Comparison of ENCODE assay signal across 8 cellular contexts in genomic region chr12:10364839-10365681, GRCh38. TPM values are rescaled to one million over a fixed set of nuclear protein-coding genes. Genes with fewer than 3 reads are reported as not detected.
DNase-seq lines count a peak whose midpoint lies in the region; ATAC-seq and TF ChIP-seq lines count a peak whose summit lies in the region.

No MANE protein-coding gene starts in this region.

- no peaks in the 10 kb centered on the region for H3K27me3 Mint-ChIP-seq in activated naive CD8-positive, alpha-beta T cell treated with anti-CD3 and anti-CD28 coated beads, Interleukin-2, amount 50 U/mL, for 24 hours

- H3K4me1 ChIP-seq in GM23248 (ENCODE audit: insufficient read depth) = peaks cover 26% of the 10 kb centered on the region
- H3K4me1 ChIP-seq in KMS-11 (ENCODE audit: low read depth, poor library complexity, severe bottlenecking) = peaks cover 11% of the 10 kb centered on the region
- peaks cover 26% of the 10 kb centered on the region for H3K4me1 ChIP-seq in parathyroid adenoma

- H3K9ac ChIP-seq in GM23248 (peak overlapping the region; percentile 78), KMS-11 (no peak overlapping the region), parathyroid adenoma (peak overlapping the region; percentile 43)

- in situ Hi-C loops in GM23248 (cut with MboI) = no loop called here

- H2AFZ ChIP-seq in GM23248 = peak overlapping the region; percentile 100
- no peak overlapping the region for H2AFZ ChIP-seq in KMS-11 (ENCODE audit: low read depth)
- H2AFZ ChIP-seq in parathyroid adenoma = peak overlapping the region; percentile 98

- H4K20me1 ChIP-seq in GM23248 (ENCODE audit: insufficient read depth) = no peaks in the 10 kb centered on the region
- no peaks in the 10 kb centered on the region for H4K20me1 ChIP-seq in KMS-11 (ENCODE audit: insufficient read depth)

- H3K27me3 ChIP-seq in GM23248 (replicated peaks; ENCODE audit: insufficient read depth) (no peaks in the 10 kb centered on the region), KMS-11 (ENCODE audit: insufficient read depth, low read depth) (peaks cover 13% of the 10 kb centered on the region), parathyroid adenoma (ENCODE audit: control insufficient read depth, insufficient read depth, low read length) (no peaks in the 10 kb centered on the region)

- H3K4me1 Mint-ChIP-seq in activated naive CD8-positive, alpha-beta T cell treated with anti-CD3 and anti-CD28 coated beads, Interleukin-2, amount 50 U/mL, for 24 hours = peaks cover 23% of the 10 kb centered on the region

- no peak for TF ChIP-seq CTCF in KMS-11 (conservative IDR thresholded peaks at IDR 0.05; ENCODE audit: low read depth, low read length)
- TF ChIP-seq CTCF in parathyroid adenoma (IDR thresholded peaks at IDR 0.05) = no peak

- no peak overlapping the region for H3K4me3 Mint-ChIP-seq in activated naive CD8-positive, alpha-beta T cell treated with anti-CD3 and anti-CD28 coated beads, Interleukin-2, amount 50 U/mL, for 24 hours

- H3K79me2 ChIP-seq in GM23248 (ENCODE audit: insufficient read depth) = no peaks in the 10 kb centered on the region
- no peaks in the 10 kb centered on the region for H3K79me2 ChIP-seq in KMS-11 (ENCODE audit: insufficient read depth, low read depth)
- H3K79me2 ChIP-seq in parathyroid adenoma = no peaks in the 10 kb centered on the region

- no peak overlapping the region for H3K27ac Mint-ChIP-seq in activated naive CD8-positive, alpha-beta T cell treated with anti-CD3 and anti-CD28 coated beads, Interleukin-2, amount 50 U/mL, for 24 hours

- peaks cover 4% of the 10 kb centered on the region for H3K9me3 Mint-ChIP-seq in activated naive CD8-positive, alpha-beta T cell treated with anti-CD3 and anti-CD28 coated beads, Interleukin-2, amount 50 U/mL, for 24 hours

- intact Hi-C loops in cardiac septum (cut with DNase I) = loop anchor here (5.0 to 10.0 kb wide), 4 partner anchors 150 to 500 kb away; partner anchors contain the start of genes CLEC2B, GABARAPL1, MAGOHB and YBX3

- H3K27ac ChIP-seq in GM23248 (peak overlapping the region; percentile 70), KMS-11 (no peak overlapping the region), parathyroid adenoma (peak overlapping the region; percentile 92)

- H3K36me3 ChIP-seq in GM23248 (ENCODE audit: low read depth) (no peaks in the 10 kb centered on the region), KMS-11 (ENCODE audit: insufficient read depth) (no peaks in the 10 kb centered on the region), parathyroid adenoma (ENCODE audit: control insufficient read depth, insufficient read depth, low read length) (no peaks in the 10 kb centered on the region)

- H3F3A ChIP-seq in GM23248 (ENCODE audit: insufficient read depth) = peaks cover 3% of the 10 kb centered on the region; the same call in 1 of the 2 replicates

- no peaks in the 10 kb centered on the region for H3K9me3 ChIP-seq in GM23248 (ENCODE audit: low read depth)
- no peaks in the 10 kb centered on the region for H3K9me3 ChIP-seq in parathyroid adenoma (ENCODE audit: control insufficient read depth, low read length)

- DNase-seq in EH (ENCODE audit: low read depth) = peak; percentile 85
- peak; percentile 88 for DNase-seq in GM23248
- peak; percentile 81 for DNase-seq in SIG-M5 treated with dmso at 0.1 percent for 504 hours (lab: John Stamatoyannopoulos, UW; ENCODE audit: unreplicated experiment)
- peak; percentile 56 for DNase-seq in activated naive CD8-positive, alpha-beta T cell treated with anti-CD3 and anti-CD28 coated beads, Interleukin-2, amount 50 U/mL, for 24 hours
- peak; percentile 83 for DNase-seq in cardiac septum (ENCODE audit: low spot score)
- DNase-seq in HuH-7 (ENCODE audit: low spot score) = no peak

- H3K4me2 ChIP-seq in GM23248 (ENCODE audit: unreplicated experiment) = peak overlapping the region; percentile 92
- peak overlapping the region; percentile 83 for H3K4me2 ChIP-seq in KMS-11
- H3K4me2 ChIP-seq in parathyroid adenoma (ENCODE audit: low read length) = peak overlapping the region; percentile 87

- H3K9me2 ChIP-seq in GM23248 (ENCODE audit: insufficient read depth) = no peaks in the 10 kb centered on the region

- H3K36me3 Mint-ChIP-seq in activated naive CD8-positive, alpha-beta T cell treated with anti-CD3 and anti-CD28 coated beads, Interleukin-2, amount 50 U/mL, for 24 hours (ENCODE audit: low read depth) = peaks cover 55% of the 10 kb centered on the region

- 1% methylated on average over 16 of the region's 16 CpGs for WGBS in GM23248 (ENCODE audit: low coverage in 1 of 2, low lambda C conversion rate in 2 of 2, missing lambda C conversion rate in 2 of 2), 2 experiments

- peak; percentile 42 for ATAC-seq in activated naive CD8-positive, alpha-beta T cell treated with anti-CD3 and anti-CD28 coated beads, Interleukin-2, amount 50 U/mL, for 24 hours

- H3K4me3 ChIP-seq in GM23248 = peak overlapping the region; percentile 86
- no peak overlapping the region for H3K4me3 ChIP-seq in KMS-11 (IDR thresholded peaks at IDR 0.05; ENCODE audit: insufficient read depth, low read depth, low read length)
- peak overlapping the region; percentile 79 for H3K4me3 ChIP-seq in parathyroid adenoma (ENCODE audit: low read depth, low read length)

RNA-seq across cellular contexts. Expression of gene KLRK1, which starts 24.8 kb away (rescaled TPM):
- total RNA-seq in GM23248 (2014; rRNA removed; shearing (Covaris generic)) = not detected in 2 replicates
- not detected in 2 replicates for polyA plus RNA-seq in GM23248 (2016; fragmentation: Nextera tagmentation; extraction: Ambion mirVana)
- 0.19 TPM for total RNA-seq in cardiac septum

RNA-seq across cellular contexts. Expression of gene KLRC4, which starts 44.5 kb away (rescaled TPM):
- total RNA-seq in GM23248 (2014; rRNA removed; shearing (Covaris generic)) = not detected in 2 replicates
- polyA plus RNA-seq in GM23248 (2016; fragmentation: Nextera tagmentation; extraction: Ambion mirVana) = not detected in 2 replicates
- total RNA-seq in cardiac septum = not detected

RNA-seq across cellular contexts. Expression of gene KLRC3, which starts 55.3 kb away (rescaled TPM):
- total RNA-seq in GM23248 (2014; rRNA removed; shearing (Covaris generic)) = not detected in 2 replicates
- not detected in 2 replicates for polyA plus RNA-seq in GM23248 (2016; fragmentation: Nextera tagmentation; extraction: Ambion mirVana)
- total RNA-seq in cardiac septum = not detected

RNA-seq across cellular contexts. Expression of gene KLRD1, which starts 57.4 kb away (rescaled TPM):
- total RNA-seq in GM23248 (2014; rRNA removed; shearing (Covaris generic)) = 0.11 and 0.13 TPM in 2 replicates
- 0.01 and 0.25 TPM in 2 replicates for polyA plus RNA-seq in GM23248 (2016; fragmentation: Nextera tagmentation; extraction: Ambion mirVana)
- 1.1 TPM for total RNA-seq in cardiac septum
